ENCODE assay signal across 1 cellular context in the genomic region with DNA sequence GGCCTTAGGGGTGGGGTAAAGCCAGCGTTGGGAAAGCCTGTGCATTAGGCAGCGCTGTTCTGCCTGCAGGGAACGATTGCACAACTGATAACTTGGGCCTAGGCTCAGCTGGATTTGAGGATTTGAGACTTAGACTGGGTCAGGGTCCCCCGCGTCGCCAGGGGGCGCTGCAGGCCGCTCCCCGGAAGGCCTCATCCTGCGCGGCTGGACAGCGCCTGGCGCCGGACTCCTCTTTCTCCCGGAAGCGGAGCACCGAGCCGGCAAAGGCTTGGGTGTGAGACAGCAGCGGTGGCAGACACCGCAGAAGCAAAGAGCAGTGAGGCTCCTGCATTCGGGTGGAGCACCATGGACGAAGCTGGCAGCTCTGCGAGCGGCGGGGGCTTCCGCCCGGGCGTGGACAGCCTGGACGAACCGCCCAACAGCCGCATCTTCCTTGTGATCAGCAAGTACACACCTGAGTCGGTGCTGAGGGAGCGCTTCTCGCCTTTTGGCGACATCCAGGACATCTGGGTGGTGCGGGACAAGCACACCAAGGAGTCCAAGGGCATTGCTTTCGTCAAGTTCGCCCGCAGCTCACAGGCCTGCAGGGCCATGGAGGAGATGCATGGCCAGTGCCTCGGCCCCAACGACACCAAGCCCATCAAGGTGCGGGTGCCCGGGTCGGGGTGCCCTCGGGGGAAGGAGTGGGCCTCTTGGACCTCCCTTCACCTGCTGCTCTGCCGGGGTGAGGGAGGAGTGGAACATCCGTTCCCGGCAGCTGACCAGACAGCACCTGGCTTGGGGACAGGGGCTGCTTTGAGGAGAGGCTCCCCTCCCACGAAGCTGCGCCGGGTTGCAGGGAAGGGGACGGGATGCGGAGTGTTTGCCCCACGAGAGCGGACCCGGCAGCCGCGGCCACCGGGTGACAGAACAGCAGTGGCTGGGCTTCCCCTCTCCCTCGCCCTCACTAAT.
TF ChIP-seq lines count a peak whose summit lies in the region.

A gene with protein sequence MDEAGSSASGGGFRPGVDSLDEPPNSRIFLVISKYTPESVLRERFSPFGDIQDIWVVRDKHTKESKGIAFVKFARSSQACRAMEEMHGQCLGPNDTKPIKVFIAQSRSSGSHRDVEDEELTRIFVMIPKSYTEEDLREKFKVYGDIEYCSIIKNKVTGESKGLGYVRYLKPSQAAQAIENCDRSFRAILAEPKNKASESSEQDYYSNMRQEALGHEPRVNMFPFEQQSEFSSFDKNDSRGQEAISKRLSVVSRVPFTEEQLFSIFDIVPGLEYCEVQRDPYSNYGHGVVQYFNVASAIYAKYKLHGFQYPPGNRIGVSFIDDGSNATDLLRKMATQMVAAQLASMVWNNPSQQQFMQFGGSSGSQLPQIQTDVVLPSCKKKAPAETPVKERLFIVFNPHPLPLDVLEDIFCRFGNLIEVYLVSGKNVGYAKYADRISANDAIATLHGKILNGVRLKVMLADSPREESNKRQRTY (plus strand): TSS at position 236 of the 951 bp plus-strand sequence. CDS start 110 bp downstream, at position 346.

TF ChIP-seq in HepG2, 621 proteins besides CTCF, POLR2A, EP300 and RAD21 (continued from another document and continues in another):
- TF ChIP-seq, protein P1, sequence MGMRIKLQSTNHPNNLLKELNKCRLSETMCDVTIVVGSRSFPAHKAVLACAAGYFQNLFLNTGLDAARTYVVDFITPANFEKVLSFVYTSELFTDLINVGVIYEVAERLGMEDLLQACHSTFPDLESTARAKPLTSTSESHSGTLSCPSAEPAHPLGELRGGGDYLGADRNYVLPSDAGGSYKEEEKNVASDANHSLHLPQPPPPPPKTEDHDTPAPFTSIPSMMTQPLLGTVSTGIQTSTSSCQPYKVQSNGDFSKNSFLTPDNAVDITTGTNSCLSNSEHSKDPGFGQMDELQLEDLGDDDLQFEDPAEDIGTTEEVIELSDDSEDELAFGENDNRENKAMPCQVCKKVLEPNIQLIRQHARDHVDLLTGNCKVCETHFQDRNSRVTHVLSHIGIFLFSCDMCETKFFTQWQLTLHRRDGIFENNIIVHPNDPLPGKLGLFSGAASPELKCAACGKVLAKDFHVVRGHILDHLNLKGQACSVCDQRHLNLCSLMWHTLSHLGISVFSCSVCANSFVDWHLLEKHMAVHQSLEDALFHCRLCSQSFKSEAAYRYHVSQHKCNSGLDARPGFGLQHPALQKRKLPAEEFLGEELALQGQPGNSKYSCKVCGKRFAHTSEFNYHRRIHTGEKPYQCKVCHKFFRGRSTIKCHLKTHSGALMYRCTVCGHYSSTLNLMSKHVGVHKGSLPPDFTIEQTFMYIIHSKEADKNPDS (CRISPR knock-in tag; IDR thresholded peaks at IDR 0.05) = 0 out of 2 replicates have a peak, but pooled peaks have one; percentile 84
- TF ChIP-seq ZNF24 (IDR thresholded peaks at IDR 0.05) (peak; percentile 52; the same call in 1 of the 2 replicates), ZNF562 (CRISPR knock-in tag; IDR thresholded peaks at IDR 0.05; ENCODE audit: borderline replicate concordance) (no peak), CENPT (CRISPR knock-in tag; IDR thresholded peaks at IDR 0.05; ENCODE audit: low read depth) (peak; percentile 15; the same call in 1 of the 2 replicates), ZNF207 (IDR thresholded peaks at IDR 0.05; ENCODE audit: borderline replicate concordance) (no peak), PTBP1 (IDR thresholded peaks at IDR 0.05; ENCODE audit: low read depth, low read length, poor library complexity, severe bottlenecking) (peak; percentile 67), AKAP8 (CRISPR knock-in tag; IDR thresholded peaks at IDR 0.05) (no peak; the same call in 1 of the 2 replicates), HMG20B (CRISPR knock-in tag; conservative IDR thresholded peaks at IDR 0.05) (0 out of 2 replicates have a peak, but pooled peaks have one; percentile 77), TOPORS (CRISPR knock-in tag; IDR thresholded peaks at IDR 0.05) (peak; percentile 99), HDAC6 (IDR thresholded peaks at IDR 0.05; ENCODE audit: low read depth, low read length) (no peak), NCOA5 (CRISPR knock-in tag; IDR thresholded peaks at IDR 0.05) (no peak), ZBTB3 (CRISPR knock-in tag; IDR thresholded peaks at IDR 0.05; ENCODE audit: borderline replicate concordance, low read depth) (peak; percentile 64; the same call in 1 of the 2 replicates), SSRP1 (CRISPR knock-in tag; IDR thresholded peaks at IDR 0.05) (peak; percentile 98; the same call in 1 of the 2 replicates), IKZF1 (IDR thresholded peaks at IDR 0.05) (no peak), TMF1 (CRISPR knock-in tag; IDR thresholded peaks at IDR 0.05; ENCODE audit: low read depth) (peak; percentile 86; the same call in 1 of the 2 replicates), SUZ12 (IDR thresholded peaks at IDR 0.05; ENCODE audit: low read depth, low read length) (no peak), KDM5A (IDR thresholded peaks at IDR 0.05; ENCODE audit: borderline replicate concordance, low read length) (peak; percentile 68; the same call in 1 of the 2 replicates), MXD4 (CRISPR knock-in tag; IDR thresholded peaks at IDR 0.05) (peak; percentile 97), ZNF432 (CRISPR knock-in tag; IDR thresholded peaks at IDR 0.05; ENCODE audit: borderline replicate concordance) (no peak), STAT5B (CRISPR knock-in tag; IDR thresholded peaks at IDR 0.05) (no peak), ELF4 (CRISPR knock-in tag; IDR thresholded peaks at IDR 0.05; ENCODE audit: borderline replicate concordance) (peak; percentile 95; the same call in 1 of the 2 replicates), FOXK1 (CRISPR knock-in tag; IDR thresholded peaks at IDR 0.05; ENCODE audit: borderline replicate concordance, low read depth) (peak; percentile 80), ZMAT3 (CRISPR knock-in tag; conservative IDR thresholded peaks at IDR 0.05) (peak; percentile 63; the same call in 1 of the 2 replicates), ZNF180 (CRISPR knock-in tag; IDR thresholded peaks at IDR 0.05; ENCODE audit: borderline replicate concordance, low read depth) (no peak), ZNF354B (CRISPR knock-in tag; IDR thresholded peaks at IDR 0.05) (no peak), JARID2 (CRISPR knock-in tag; IDR thresholded peaks at IDR 0.05; ENCODE audit: insufficient replicate concordance) (no peak), IKZF4 (CRISPR knock-in tag; IDR thresholded peaks at IDR 0.05; ENCODE audit: borderline replicate concordance, low read depth, not compliant biosample characterization) (peak; percentile 56), PCBP2 (optimal IDR thresholded peaks at IDR 0.05; ENCODE audit: low read depth, low read length, poor library complexity, severe bottlenecking) (no peak), ZNF703 (CRISPR knock-in tag; IDR thresholded peaks at IDR 0.05; ENCODE audit: borderline replicate concordance) (peak; percentile 87; the same call in 1 of the 2 replicates)
- TF ChIP-seq, protein P2, sequence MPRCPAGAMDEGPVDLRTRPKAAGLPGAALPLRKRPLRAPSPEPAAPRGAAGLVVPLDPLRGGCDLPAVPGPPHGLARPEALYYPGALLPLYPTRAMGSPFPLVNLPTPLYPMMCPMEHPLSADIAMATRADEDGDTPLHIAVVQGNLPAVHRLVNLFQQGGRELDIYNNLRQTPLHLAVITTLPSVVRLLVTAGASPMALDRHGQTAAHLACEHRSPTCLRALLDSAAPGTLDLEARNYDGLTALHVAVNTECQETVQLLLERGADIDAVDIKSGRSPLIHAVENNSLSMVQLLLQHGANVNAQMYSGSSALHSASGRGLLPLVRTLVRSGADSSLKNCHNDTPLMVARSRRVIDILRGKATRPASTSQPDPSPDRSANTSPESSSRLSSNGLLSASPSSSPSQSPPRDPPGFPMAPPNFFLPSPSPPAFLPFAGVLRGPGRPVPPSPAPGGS (CRISPR knock-in tag; IDR thresholded peaks at IDR 0.05) = peak; percentile 62; the same call in 1 of the 2 replicates
- TF ChIP-seq, protein P3, sequence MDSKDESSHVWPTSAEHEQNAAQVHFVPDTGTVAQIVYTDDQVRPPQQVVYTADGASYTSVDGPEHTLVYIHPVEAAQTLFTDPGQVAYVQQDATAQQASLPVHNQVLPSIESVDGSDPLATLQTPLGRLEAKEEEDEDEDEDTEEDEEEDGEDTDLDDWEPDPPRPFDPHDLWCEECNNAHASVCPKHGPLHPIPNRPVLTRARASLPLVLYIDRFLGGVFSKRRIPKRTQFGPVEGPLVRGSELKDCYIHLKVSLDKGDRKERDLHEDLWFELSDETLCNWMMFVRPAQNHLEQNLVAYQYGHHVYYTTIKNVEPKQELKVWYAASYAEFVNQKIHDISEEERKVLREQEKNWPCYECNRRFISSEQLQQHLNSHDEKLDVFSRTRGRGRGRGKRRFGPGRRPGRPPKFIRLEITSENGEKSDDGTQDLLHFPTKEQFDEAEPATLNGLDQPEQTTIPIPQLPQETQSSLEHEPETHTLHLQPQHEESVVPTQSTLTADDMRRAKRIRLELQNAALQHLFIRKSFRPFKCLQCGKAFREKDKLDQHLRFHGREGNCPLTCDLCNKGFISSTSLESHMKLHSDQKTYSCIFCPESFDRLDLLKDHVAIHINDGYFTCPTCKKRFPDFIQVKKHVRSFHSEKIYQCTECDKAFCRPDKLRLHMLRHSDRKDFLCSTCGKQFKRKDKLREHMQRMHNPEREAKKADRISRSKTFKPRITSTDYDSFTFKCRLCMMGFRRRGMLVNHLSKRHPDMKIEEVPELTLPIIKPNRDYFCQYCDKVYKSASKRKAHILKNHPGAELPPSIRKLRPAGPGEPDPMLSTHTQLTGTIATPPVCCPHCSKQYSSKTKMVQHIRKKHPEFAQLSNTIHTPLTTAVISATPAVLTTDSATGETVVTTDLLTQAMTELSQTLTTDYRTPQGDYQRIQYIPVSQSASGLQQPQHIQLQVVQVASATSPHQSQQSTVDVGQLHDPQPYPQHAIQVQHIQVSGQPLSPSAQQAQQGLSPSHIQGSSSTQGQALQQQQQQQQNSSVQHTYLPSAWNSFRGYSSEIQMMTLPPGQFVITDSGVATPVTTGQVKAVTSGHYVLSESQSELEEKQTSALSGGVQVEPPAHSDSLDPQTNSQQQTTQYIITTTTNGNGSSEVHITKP (CRISPR knock-in tag; IDR thresholded peaks at IDR 0.05; ENCODE audit: low read depth) = peak; percentile 85
- TF ChIP-seq, protein P4, sequence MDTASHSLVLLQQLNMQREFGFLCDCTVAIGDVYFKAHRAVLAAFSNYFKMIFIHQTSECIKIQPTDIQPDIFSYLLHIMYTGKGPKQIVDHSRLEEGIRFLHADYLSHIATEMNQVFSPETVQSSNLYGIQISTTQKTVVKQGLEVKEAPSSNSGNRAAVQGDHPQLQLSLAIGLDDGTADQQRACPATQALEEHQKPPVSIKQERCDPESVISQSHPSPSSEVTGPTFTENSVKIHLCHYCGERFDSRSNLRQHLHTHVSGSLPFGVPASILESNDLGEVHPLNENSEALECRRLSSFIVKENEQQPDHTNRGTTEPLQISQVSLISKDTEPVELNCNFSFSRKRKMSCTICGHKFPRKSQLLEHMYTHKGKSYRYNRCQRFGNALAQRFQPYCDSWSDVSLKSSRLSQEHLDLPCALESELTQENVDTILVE (CRISPR knock-in tag; IDR thresholded peaks at IDR 0.05) = peak; percentile 90
- TF ChIP-seq, protein P5, sequence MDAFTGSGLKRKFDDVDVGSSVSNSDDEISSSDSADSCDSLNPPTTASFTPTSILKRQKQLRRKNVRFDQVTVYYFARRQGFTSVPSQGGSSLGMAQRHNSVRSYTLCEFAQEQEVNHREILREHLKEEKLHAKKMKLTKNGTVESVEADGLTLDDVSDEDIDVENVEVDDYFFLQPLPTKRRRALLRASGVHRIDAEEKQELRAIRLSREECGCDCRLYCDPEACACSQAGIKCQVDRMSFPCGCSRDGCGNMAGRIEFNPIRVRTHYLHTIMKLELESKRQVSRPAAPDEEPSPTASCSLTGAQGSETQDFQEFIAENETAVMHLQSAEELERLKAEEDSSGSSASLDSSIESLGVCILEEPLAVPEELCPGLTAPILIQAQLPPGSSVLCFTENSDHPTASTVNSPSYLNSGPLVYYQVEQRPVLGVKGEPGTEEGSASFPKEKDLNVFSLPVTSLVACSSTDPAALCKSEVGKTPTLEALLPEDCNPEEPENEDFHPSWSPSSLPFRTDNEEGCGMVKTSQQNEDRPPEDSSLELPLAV (CRISPR knock-in tag; conservative IDR thresholded peaks at IDR 0.05; ENCODE audit: low read depth) = peak; percentile 59; the same call in 1 of the 2 replicates
- TF ChIP-seq, protein P6, sequence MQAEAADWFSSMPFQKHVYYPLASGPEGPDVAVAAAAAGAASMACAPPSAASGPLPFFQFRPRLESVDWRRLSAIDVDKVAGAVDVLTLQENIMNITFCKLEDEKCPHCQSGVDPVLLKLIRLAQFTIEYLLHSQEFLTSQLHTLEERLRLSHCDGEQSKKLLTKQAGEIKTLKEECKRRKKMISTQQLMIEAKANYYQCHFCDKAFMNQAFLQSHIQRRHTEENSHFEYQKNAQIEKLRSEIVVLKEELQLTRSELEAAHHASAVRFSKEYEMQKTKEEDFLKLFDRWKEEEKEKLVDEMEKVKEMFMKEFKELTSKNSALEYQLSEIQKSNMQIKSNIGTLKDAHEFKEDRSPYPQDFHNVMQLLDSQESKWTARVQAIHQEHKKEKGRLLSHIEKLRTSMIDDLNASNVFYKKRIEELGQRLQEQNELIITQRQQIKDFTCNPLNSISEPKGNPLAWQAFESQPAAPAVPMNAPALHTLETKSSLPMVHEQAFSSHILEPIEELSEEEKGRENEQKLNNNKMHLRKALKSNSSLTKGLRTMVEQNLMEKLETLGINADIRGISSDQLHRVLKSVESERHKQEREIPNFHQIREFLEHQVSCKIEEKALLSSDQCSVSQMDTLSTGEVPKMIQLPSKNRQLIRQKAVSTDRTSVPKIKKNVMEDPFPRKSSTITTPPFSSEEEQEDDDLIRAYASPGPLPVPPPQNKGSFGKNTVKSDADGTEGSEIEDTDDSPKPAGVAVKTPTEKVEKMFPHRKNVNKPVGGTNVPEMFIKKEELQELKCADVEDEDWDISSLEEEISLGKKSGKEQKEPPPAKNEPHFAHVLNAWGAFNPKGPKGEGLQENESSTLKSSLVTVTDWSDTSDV (CRISPR knock-in tag; IDR thresholded peaks at IDR 0.05) = peak; percentile 96; the same call in 1 of the 2 replicates
- TF ChIP-seq, protein P7, sequence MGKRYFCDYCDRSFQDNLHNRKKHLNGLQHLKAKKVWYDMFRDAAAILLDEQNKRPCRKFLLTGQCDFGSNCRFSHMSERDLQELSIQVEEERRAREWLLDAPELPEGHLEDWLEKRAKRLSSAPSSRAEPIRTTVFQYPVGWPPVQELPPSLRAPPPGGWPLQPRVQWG (CRISPR knock-in tag; IDR thresholded peaks at IDR 0.05; ENCODE audit: borderline replicate concordance, low read depth) = no peak
- TF ChIP-seq, protein P8, sequence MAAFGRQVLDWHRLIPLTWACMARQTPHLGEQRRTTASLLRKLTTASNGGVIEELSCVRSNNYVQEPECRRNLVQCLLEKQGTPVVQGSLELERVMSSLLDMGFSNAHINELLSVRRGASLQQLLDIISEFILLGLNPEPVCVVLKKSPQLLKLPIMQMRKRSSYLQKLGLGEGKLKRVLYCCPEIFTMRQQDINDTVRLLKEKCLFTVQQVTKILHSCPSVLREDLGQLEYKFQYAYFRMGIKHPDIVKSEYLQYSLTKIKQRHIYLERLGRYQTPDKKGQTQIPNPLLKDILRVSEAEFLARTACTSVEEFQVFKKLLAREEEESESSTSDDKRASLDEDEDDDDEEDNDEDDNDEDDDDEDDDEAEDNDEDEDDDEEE (CRISPR knock-in tag; IDR thresholded peaks at IDR 0.05) = peak; percentile 96
- TF ChIP-seq, protein P9, sequence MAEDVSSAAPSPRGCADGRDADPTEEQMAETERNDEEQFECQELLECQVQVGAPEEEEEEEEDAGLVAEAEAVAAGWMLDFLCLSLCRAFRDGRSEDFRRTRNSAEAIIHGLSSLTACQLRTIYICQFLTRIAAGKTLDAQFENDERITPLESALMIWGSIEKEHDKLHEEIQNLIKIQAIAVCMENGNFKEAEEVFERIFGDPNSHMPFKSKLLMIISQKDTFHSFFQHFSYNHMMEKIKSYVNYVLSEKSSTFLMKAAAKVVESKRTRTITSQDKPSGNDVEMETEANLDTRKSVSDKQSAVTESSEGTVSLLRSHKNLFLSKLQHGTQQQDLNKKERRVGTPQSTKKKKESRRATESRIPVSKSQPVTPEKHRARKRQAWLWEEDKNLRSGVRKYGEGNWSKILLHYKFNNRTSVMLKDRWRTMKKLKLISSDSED (CRISPR knock-in tag; IDR thresholded peaks at IDR 0.05) = no peak
